Comparison of ENCODE assay signal across 1 cellular context in genomic region chr12:121637231-121637914, GRCh38.
TF ChIP-seq lines count a peak whose summit lies in the region.

No MANE protein-coding gene starts in this region.

TF ChIP-seq in IMR-90, 13 proteins besides CTCF, POLR2A, EP300 and RAD21:
- TF ChIP-seq MAFK (IDR thresholded peaks at IDR 0.05; ENCODE audit: low read depth, low read length) (no peak), MAZ (IDR thresholded peaks at IDR 0.05; ENCODE audit: borderline replicate concordance, low read depth, low read length) (no peak), RFX5 (IDR thresholded peaks at IDR 0.05; ENCODE audit: low read depth, low read length) (no peak), RCOR1 (IDR thresholded peaks at IDR 0.05; ENCODE audit: insufficient replicate concordance, low read length) (no peak), CHD1 (IDR thresholded peaks at IDR 0.05; ENCODE audit: low read depth, low read length) (no peak), CEBPB (IDR thresholded peaks at IDR 0.05; ENCODE audit: low read depth, low read length) (no peak), NFE2L2 (IDR thresholded peaks at IDR 0.05; ENCODE audit: low read depth, low read length) (no peak), SMC3 (IDR thresholded peaks at IDR 0.05; ENCODE audit: low read depth, low read length) (no peak), FOS (IDR thresholded peaks at IDR 0.05; ENCODE audit: low read depth, low read length) (no peak), MXI1 (IDR thresholded peaks at IDR 0.05; ENCODE audit: borderline replicate concordance, low read depth, low read length) (no peak), BHLHE40 (IDR thresholded peaks at IDR 0.05; ENCODE audit: low read depth, low read length) (no peak), USF2 (IDR thresholded peaks at IDR 0.05; ENCODE audit: low read depth, low read length) (no peak), ELK1 (IDR thresholded peaks at IDR 0.05; ENCODE audit: borderline replicate concordance, low read depth, low read length) (no peak)
